8 cellular contexts compared by ENCODE assay signal in genomic region chr6:7726416-7727149, GRCh38. TPM values are rescaled to one million over a fixed set of nuclear protein-coding genes. Genes with fewer than 3 reads are reported as not detected.
DNase-seq lines count a peak whose midpoint lies in the region; ATAC-seq, FAIRE-seq and TF ChIP-seq lines count a peak whose summit lies in the region.

No MANE protein-coding gene starts in this region.

- no peaks in the 10 kb centered on the region for H3K9me3 ChIP-seq in SU-DHL-6 (ENCODE audit: insufficient read depth, low read length)
- H3K9me3 ChIP-seq in pancreas = no peaks in the 10 kb centered on the region

- WGBS in pancreas, 2 donors = 1% methylated on average over 60 to 84 of the region's 84 CpGs

- peaks cover 12 to 15% (median 13%) of the 10 kb centered on the region in 3 donors for H3K4me1 ChIP-seq in pancreas

- no peaks in the 10 kb centered on the region for H3K9me2 ChIP-seq in SU-DHL-6 (replicated peaks; ENCODE audit: insufficient read depth, low read length)

- peak; percentile 23 for ATAC-seq in HG02678 (IDR thresholded peaks at IDR 0.05; ENCODE audit: unreplicated experiment)
- ATAC-seq in pancreas = peak; percentile 60 to 71 (median 64)
- ATAC-seq in HG03378 (IDR thresholded peaks at IDR 0.05; ENCODE audit: unreplicated experiment) = no peak

- H3K27ac ChIP-seq in SU-DHL-6 (ENCODE audit: low read depth, low read length) (no peak overlapping the region), pancreas (no peak overlapping the region)

- TF ChIP-seq CTCF in SU-DHL-6 (IDR thresholded peaks at IDR 0.05; ENCODE audit: insufficient read depth, low read length, poor library complexity, severe bottlenecking) (no peak), foreskin fibroblast (IDR thresholded peaks at IDR 0.05; ENCODE audit: low read depth, low read length) (no peak), pancreas (IDR thresholded peaks at IDR 0.05) (no peak)

- peak overlapping the region; percentile 66 for H3K4me2 ChIP-seq in SU-DHL-6 (ENCODE audit: low read depth, low read length, poor library complexity, severe bottlenecking)

- no peaks in the 10 kb centered on the region for H3F3A ChIP-seq in SU-DHL-6 (ENCODE audit: insufficient read depth)

- H3K36me3 ChIP-seq in SU-DHL-6 (ENCODE audit: low read length) (no peaks in the 10 kb centered on the region), pancreas (no peaks in the 10 kb centered on the region)

- peak overlapping the region; percentile 54 for H2AFZ ChIP-seq in SU-DHL-6 (ENCODE audit: low read depth, low read length, severe bottlenecking)

- H3K4me3 ChIP-seq in SU-DHL-6 (ENCODE audit: insufficient read depth, low read length, poor library complexity, severe bottlenecking) (peak overlapping the region; percentile 56), foreskin fibroblast (ENCODE audit: low read depth in 1 of 2, low read length in 2 of 2) (peak overlapping the region; percentile 48 to 58), pancreas (peak overlapping the region; percentile 28 to 68 (median 38))

- H3K9ac ChIP-seq in SU-DHL-6 (ENCODE audit: low read length) = peak overlapping the region; percentile 30

- H3K79me2 ChIP-seq in SU-DHL-6 (ENCODE audit: insufficient read depth, low read length) = no peaks in the 10 kb centered on the region

- no peak for FAIRE-seq in pancreas (lab: Jason Lieb, UNC)

- intact Hi-C loops in pancreas (cut with DNase I) = loop anchor here in 2 of 3 donors (10.0 kb wide), 1 partner anchor 278 kb away; no protein-coding TSS in a partner anchor

- no peaks in the 10 kb centered on the region for H4K20me1 ChIP-seq in SU-DHL-6 (ENCODE audit: low read depth, low read length)

- H3K27me3 ChIP-seq in SU-DHL-6 (ENCODE audit: low read length) (no peaks in the 10 kb centered on the region), pancreas (peaks cover 0 to 19% (median 1%) of the 10 kb centered on the region in 4 donors)

- DNase-seq in NCI-H345 (lab: John Stamatoyannopoulos, UW) = peak; percentile 0
- no peak for DNase-seq in NCI-H345 treated with DMSO at 0.1 percent for 48 hours (lab: John Stamatoyannopoulos, UW; ENCODE audit: unreplicated experiment)
- DNase-seq in foreskin fibroblast = peak in 1 of 2 donors; percentile 33
- DNase-seq in pancreas = peak in 5 of 6 donors; percentile 11 to 73 (median 26)
- DNase-seq in NCI-H1694 (lab: John Stamatoyannopoulos, UW) = no peak

RNA-seq across cellular contexts. Expression of gene BMP6, which starts 0.7 kb away (rescaled TPM):
- under 1 TPM; 0.09 to 0.69 (median 0.31) TPM for total RNA-seq in pancreas
- polyA plus RNA-seq in pancreas = under 1 TPM; 0.40 to 0.42 TPM

Comparison
In these comparisons a context has a peak if more than half of its experiments do, and no peak if none do; other contexts are left out.
1. DNase-seq: peak in NCI-H345 (single experiment) and pancreas (5 of 6); none in NCI-H345 treated with DMSO at 0.1 percent for 48 hours (single experiment) and NCI-H1694 (single experiment).
2. Peak in every context shown above with its lines, with median percentiles within 50 percentile points of each other: H3K4me3 ChIP-seq.